In genomic region chr5:61817472-61818326, GRCh38 we compare ENCODE assay signal across 10 cellular contexts.
DNase-seq lines count a peak whose midpoint lies in the region; ATAC-seq, FAIRE-seq and TF ChIP-seq lines count a peak whose summit lies in the region.
"Had no signal": no experiment of that assay in that cellular context is flagged by ENCODE, and none has a peak within 500 bp of the region (broad histone marks: within the 10 kb centered on the region; RNA-seq: fewer than 3 reads in every experiment).

No MANE protein-coding gene starts in this region.

- H3K27me3 ChIP-seq in H1 (replicated peaks in 1 of 4; ENCODE audit: control insufficient read depth in 3 of 4, extremely low read depth in 1 of 4, insufficient read depth in 3 of 4, low read length in 3 of 4): no peaks in the 10 kb centered on the region
- H3K27me3 ChIP-seq: SJSA1 had no signal

- no peak overlapping the region for H3K23ac ChIP-seq in H1 (ENCODE audit: insufficient read length)

- no peaks in the 10 kb centered on the region for H3K79me1 ChIP-seq in H1 (ENCODE audit: low read depth, low read length)

- H3K4ac ChIP-seq in H1 (replicated peaks; ENCODE audit: insufficient read length, low read depth, low read length): no peak overlapping the region

- no peak overlapping the region for H3K9ac ChIP-seq in H1 (replicated peaks in 1 of 4; ENCODE audit: extremely low read depth in 1 of 4, low read depth in 3 of 4, low read length in 3 of 4)

- H3K23me2 ChIP-seq in H1 (ENCODE audit: low read depth, low read length): no peaks in the 10 kb centered on the region

- 36% methylated on average over 7 of the region's 7 CpGs; no CpG with 5 or more reads in 1 of the 2 experiments for WGBS in H1 (ENCODE audit: extremely low coverage in 1 of 2, insufficient coverage in 1 of 2, insufficient read length in 1 of 2, insufficient replicate concordance in 2 of 2, low coverage in 1 of 2, low lambda C conversion rate in 2 of 2, missing lambda C conversion rate in 1 of 2), 2 experiments

- H3K27me3 Mint-ChIP-seq in mesothelial cell of epicardium (ENCODE audit: low read depth): peaks cover 8% of the 10 kb centered on the region

- H2BK20ac ChIP-seq in H1 (ENCODE audit: low read length): no peak overlapping the region

- DNase-seq in GM03348 (ENCODE audit: low spot score): peak; percentile 75
- DNase-seq in NCI-H460 (ENCODE audit: extremely low read depth, low read depth): peak; percentile 40
- DNase-seq in H1 (ENCODE audit: low read depth in 1 of 2, low spot score in 2 of 2): no peak
- DNase-seq in mesothelial cell of epicardium (ENCODE audit: low spot score in 2 of 2, unreplicated experiment in 2 of 2): no peak
- no peak for DNase-seq in central memory CD4-positive, alpha-beta T cell

- TF ChIP-seq POLR2A in H1 (IDR thresholded peaks at IDR 0.05; ENCODE audit: control extremely low read depth in 1 of 2, low read depth in 2 of 2, low read length in 2 of 2): no peak

- H2BK15ac ChIP-seq in H1 (ENCODE audit: low read length): no peak overlapping the region

- no peak overlapping the region for H4K5ac ChIP-seq in H1 (ENCODE audit: insufficient read length, low read depth, low read length)

- no peak overlapping the region for H3K56ac ChIP-seq in H1 (replicated peaks; ENCODE audit: insufficient read length, low read depth, low read length)

- no peaks in the 10 kb centered on the region for H3K36me3 ChIP-seq in H1 (ENCODE audit: control insufficient read depth in 2 of 4, insufficient read depth in 4 of 4, low read length in 3 of 4)
- H3K36me3 ChIP-seq: SJSA1 had no signal

- no peaks in the 10 kb centered on the region; a peak in 1 of 4 replicates for H3K9me3 ChIP-seq in H1 (ENCODE audit: insufficient read depth in 2 of 2, low read depth in 1 of 2, low read length in 1 of 2)
- H3K9me3 ChIP-seq: SJSA1 had no signal

- H3K4me1 ChIP-seq in H1 (replicated peaks in 1 of 4; ENCODE audit: control insufficient read depth in 3 of 4, insufficient read depth in 4 of 4, low read length in 3 of 4): peaks cover 0 to 2% (median 0%) of the 10 kb centered on the region in 4 experiments; a peak in 1 of 7 replicates

- peak; percentile 54 to 74 (median 67) for TF ChIP-seq CTCF in H1 (IDR thresholded peaks at IDR 0.05; ENCODE audit: control extremely low read depth in 1 of 3, insufficient read depth in 1 of 3, low read depth in 1 of 3, low read length in 3 of 3)
- TF ChIP-seq CTCF in mesothelial cell of epicardium (IDR thresholded peaks at IDR 0.05; ENCODE audit: unreplicated experiment): peak; percentile 21

- no peak overlapping the region for H3K4me3 Mint-ChIP-seq in mesothelial cell of epicardium

- H3K4me2 ChIP-seq in H1 (ENCODE audit: insufficient read depth in 1 of 2, low read depth in 2 of 2, low read length in 2 of 2): no peak overlapping the region

- POLR2A ChIA-PET in H1 (lab: Charles Lee; ENCODE audit: partially characterized antibody): no interaction called here

- TF ChIP-seq EP300 in H1 (IDR thresholded peaks at IDR 0.05; ENCODE audit: borderline replicate concordance in 1 of 2, low read depth in 2 of 2, low read length in 2 of 2): no peak

- H2BK5ac ChIP-seq in H1 (ENCODE audit: low read depth, low read length): no peak overlapping the region

- CTCF ChIA-PET in H1 (lab: Charles Lee; ENCODE audit: partially characterized antibody): interaction anchor here (0.6 to 2.2 kb wide), 19 partner anchors 8 to 676 kb away, joined by 3 to 7 read pairs (median 4); no protein-coding TSS in a partner anchor

- no peak overlapping the region for H2AK5ac ChIP-seq in H1 (ENCODE audit: low read depth, low read length)

- H3K36me3 Mint-ChIP-seq in mesothelial cell of epicardium: no peaks in the 10 kb centered on the region

- H3K27ac ChIP-seq in H1 (ENCODE audit: low read depth, low read length): no peak overlapping the region
- H3K27ac ChIP-seq: SJSA1, skin epidermis had no signal

- peak; percentile 65 to 66 for TF ChIP-seq RAD21 in H1 (IDR thresholded peaks at IDR 0.05 in 1 of 2, conservative IDR thresholded peaks at IDR 0.05 in 1 of 2; ENCODE audit: low read depth in 2 of 2, low read length in 2 of 2)

- H3K9me3 Mint-ChIP-seq in mesothelial cell of epicardium: no peaks in the 10 kb centered on the region

- H3K14ac ChIP-seq in H1 (ENCODE audit: insufficient read length): no peak overlapping the region

- H3K79me2 ChIP-seq in H1 (ENCODE audit: control insufficient read depth in 1 of 2, insufficient read depth in 2 of 2, low read length in 2 of 2): no peaks in the 10 kb centered on the region

- no peak overlapping the region for H2BK120ac ChIP-seq in H1 (replicated peaks; ENCODE audit: low read depth, low read length)

- peaks cover 18% of the 10 kb centered on the region for H3K4me1 Mint-ChIP-seq in mesothelial cell of epicardium

- no peak overlapping the region for H2BK12ac ChIP-seq in H1 (ENCODE audit: low read depth, low read length)

- no peaks in the 10 kb centered on the region for H4K20me1 ChIP-seq in H1 (replicated peaks in 1 of 2; ENCODE audit: control insufficient read depth in 1 of 2, insufficient read depth in 2 of 2, low read length in 2 of 2)

- H4K91ac ChIP-seq in H1 (replicated peaks; ENCODE audit: insufficient read length, low read length): no peak overlapping the region

- peak overlapping the region; percentile 22 for H3K27ac Mint-ChIP-seq in mesothelial cell of epicardium

- H4K8ac ChIP-seq in H1 (ENCODE audit: extremely low read depth, insufficient read depth, low read length): no peak overlapping the region

- ATAC-seq in GM18498 (IDR thresholded peaks at IDR 0.05; ENCODE audit: unreplicated experiment) (no peak), GM18517 (IDR thresholded peaks at IDR 0.05; ENCODE audit: unreplicated experiment) (no peak), GM19324 (IDR thresholded peaks at IDR 0.05; ENCODE audit: low FRiP score, unreplicated experiment) (no peak)

- peak; percentile 93 for FAIRE-seq in H1 (lab: Jason Lieb, UNC)

- no peak overlapping the region for H3K18ac ChIP-seq in H1 (ENCODE audit: extremely low read depth, low read length)

- H3K4me3 ChIP-seq in H1 (ENCODE audit: extremely low read depth in 1 of 4, insufficient read depth in 2 of 4, low read depth in 3 of 4, low read length in 4 of 4): no peak overlapping the region
- H3K4me3 ChIP-seq: SJSA1, skin epidermis had no signal

- 0 out of 2 replicates have a peak overlapping the region, but pooled peaks have one; percentile 37 for H2AFZ ChIP-seq in H1 (ENCODE audit: low read length)

TF ChIP-seq in H1, 55 proteins besides CTCF, POLR2A, EP300 and RAD21:
- TF ChIP-seq E2F6 (IDR thresholded peaks at IDR 0.05) (no peak), TCF12 (IDR thresholded peaks at IDR 0.05; ENCODE audit: low read depth, low read length) (no peak), KDM5A (IDR thresholded peaks at IDR 0.05; ENCODE audit: low read length) (no peak)

Comparison
In these comparisons a context has a peak if more than half of its experiments do, and no peak if none do; other contexts are left out.
1. DNase-seq: peak in GM03348 (single experiment) and NCI-H460 (single experiment); none in H1 (0 of 2), mesothelial cell of epicardium (0 of 2) and central memory CD4-positive, alpha-beta T cell (single experiment).